Comparison of ENCODE assay signal across 8 cellular contexts in the genomic region with DNA sequence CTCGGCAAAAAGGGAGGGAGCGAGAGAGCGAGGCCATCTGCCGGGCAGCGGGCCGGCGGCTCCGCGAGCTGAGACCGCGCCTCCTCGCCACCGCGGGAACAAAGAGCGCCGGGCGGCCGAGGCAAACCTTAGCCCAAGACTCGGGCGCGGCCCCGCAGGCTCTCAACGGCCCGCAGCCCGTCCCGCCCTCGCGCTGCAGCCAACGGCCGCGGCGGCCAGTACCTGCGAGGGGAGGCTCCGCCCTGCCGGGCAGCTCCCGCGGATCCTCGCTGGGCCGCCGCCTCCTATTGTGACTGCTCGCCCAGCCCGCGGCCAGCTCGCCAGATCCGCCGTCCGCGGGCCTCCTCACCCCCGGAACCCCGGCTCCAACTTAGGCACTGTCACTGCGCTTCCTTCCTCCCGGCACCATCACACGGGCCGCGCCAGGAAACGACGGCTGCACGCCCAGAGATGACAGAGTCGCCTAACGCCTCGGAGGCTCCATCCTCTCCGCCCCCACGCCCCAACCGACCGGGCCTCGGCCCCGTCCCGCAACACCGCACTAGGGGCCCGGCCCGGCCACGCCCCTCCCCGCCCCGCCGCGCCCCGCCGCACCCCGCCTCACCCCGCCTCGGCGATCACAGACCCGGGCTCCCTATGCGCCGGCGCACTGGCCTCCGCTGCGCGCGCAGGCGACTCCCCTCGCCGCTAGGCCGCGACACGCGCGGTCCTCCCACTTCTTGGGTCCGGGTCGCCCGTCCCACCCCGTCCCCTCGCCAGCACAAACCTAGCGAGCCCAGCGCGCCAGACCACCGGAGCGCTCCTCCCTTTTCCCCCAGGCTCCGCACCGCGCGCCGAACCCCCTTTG. TPM values are rescaled to one million over a fixed set of nuclear protein-coding genes. Genes with fewer than 3 reads are reported as not detected.
DNase-seq lines count a peak whose midpoint lies in the region; ATAC-seq and TF ChIP-seq lines count a peak whose summit lies in the region.

No MANE protein-coding gene starts in this region.

- peak overlapping the region; percentile 64 for H3K4me3 ChIP-seq in right cardiac atrium (ENCODE audit: low read length)
- H3K4me3 ChIP-seq in rectal smooth muscle tissue (ENCODE audit: low read length), result peak overlapping the region; percentile 91
- peak overlapping the region; percentile 74 to 87 for H3K4me3 ChIP-seq in vagina

- peak overlapping the region; percentile 97 for H3K27ac Mint-ChIP-seq in T-helper 17 cell

- under 1% methylated on average over 109 of the region's 113 CpGs for WGBS in right cardiac atrium

- H3K4me1 ChIP-seq in right cardiac atrium (ENCODE audit: control insufficient read depth, insufficient read depth, low read length), result no peaks in the 10 kb centered on the region
- peaks cover 7% of the 10 kb centered on the region for H3K4me1 ChIP-seq in rectal smooth muscle tissue (ENCODE audit: control insufficient read depth, insufficient read depth, low read length)
- H3K4me1 ChIP-seq in vagina, result peaks cover 28% of the 10 kb centered on the region

- H3K4me1 Mint-ChIP-seq in T-helper 17 cell, result peaks cover 30% of the 10 kb centered on the region

- TF ChIP-seq CTCF in vagina (IDR thresholded peaks at IDR 0.05), result no peak

- intact Hi-C loops in right cardiac atrium (cut with DNase I) (loop anchor here in 2 of 4 donors (10.0 kb wide), 2 partner anchors 84 to 154 kb away; no protein-coding TSS in a partner anchor), vagina (cut with DNase I) (loop anchor here (10.0 kb wide), 1 partner anchor 84 kb away; no protein-coding TSS in a partner anchor)

- TF ChIP-seq POLR2A in GM15510 (IDR thresholded peaks at IDR 0.05; ENCODE audit: borderline replicate concordance, extremely low read depth, insufficient read length), result peak; percentile 54
- TF ChIP-seq POLR2A in vagina (IDR thresholded peaks at IDR 0.05), result peak in 1 of 2 donors; percentile 16

- no peaks in the 10 kb centered on the region for H3K27me3 Mint-ChIP-seq in T-helper 17 cell

- peak overlapping the region; percentile 76 for H3K9ac ChIP-seq in rectal smooth muscle tissue (ENCODE audit: low read length)

- H3K36me3 ChIP-seq in rectal smooth muscle tissue (ENCODE audit: control insufficient read depth, insufficient read depth, low read length), result no peaks in the 10 kb centered on the region
- H3K36me3 ChIP-seq in vagina, result no peaks in the 10 kb centered on the region

- H3K9me3 ChIP-seq in T-helper 17 cell (ENCODE audit: control insufficient read depth, low read length, poor library complexity, severe bottlenecking) (no peaks in the 10 kb centered on the region), right cardiac atrium (ENCODE audit: control insufficient read depth, low read length) (no peaks in the 10 kb centered on the region), vagina (no peaks in the 10 kb centered on the region)

- H3K27me3 ChIP-seq in right cardiac atrium (ENCODE audit: control insufficient read depth, insufficient read depth), result no peaks in the 10 kb centered on the region
- no peaks in the 10 kb centered on the region for H3K27me3 ChIP-seq in rectal smooth muscle tissue (ENCODE audit: control insufficient read depth, insufficient read depth, low read length)
- no peaks in the 10 kb centered on the region for H3K27me3 ChIP-seq in vagina

- H3K4me3 Mint-ChIP-seq in T-helper 17 cell, result peak overlapping the region; percentile 97

- H3K27ac ChIP-seq in angular gyrus (ENCODE audit: low read depth, low read length), result peak overlapping the region; percentile 97
- H3K27ac ChIP-seq in right cardiac atrium (ENCODE audit: low read length), result peak overlapping the region; percentile 68
- H3K27ac ChIP-seq in rectal smooth muscle tissue (ENCODE audit: low read depth, low read length), result peak overlapping the region; percentile 89
- peak overlapping the region; percentile 93 for H3K27ac ChIP-seq in vagina

- peaks cover 2% of the 10 kb centered on the region for H3K36me3 Mint-ChIP-seq in T-helper 17 cell (ENCODE audit: low read depth)

- DNase-seq in NCI-H1694 (lab: John Stamatoyannopoulos, UW), result peak; percentile 71
- peak; percentile 87 to 97 (median 91) for DNase-seq in T-helper 17 cell
- peak; percentile 89 to 97 (median 96) for DNase-seq in right cardiac atrium
- peak in 1 of 2 donors; percentile 89 for DNase-seq in vagina (ENCODE audit: extremely low spot score in 2 of 2)

- ATAC-seq in HG02870 (IDR thresholded peaks at IDR 0.05; ENCODE audit: unreplicated experiment) (peak; percentile 73), T-helper 17 cell (peak; percentile 82), right cardiac atrium (peak; percentile 96)

RNA-seq across cellular contexts. Expression of gene RNF38, which starts 0.5 kb away (rescaled TPM):
- total RNA-seq in T-helper 17 cell, result 10 to 100 TPM; 87.3 to 94.4 TPM
- 10 to 100 TPM; 24.6 to 31.8 (median 28.1) TPM for total RNA-seq in right cardiac atrium
- polyA plus RNA-seq in right cardiac atrium, result 8.8 TPM
- 22.8 TPM for total RNA-seq in vagina
